1 cellular context compared by ENCODE assay signal in the genomic region with DNA sequence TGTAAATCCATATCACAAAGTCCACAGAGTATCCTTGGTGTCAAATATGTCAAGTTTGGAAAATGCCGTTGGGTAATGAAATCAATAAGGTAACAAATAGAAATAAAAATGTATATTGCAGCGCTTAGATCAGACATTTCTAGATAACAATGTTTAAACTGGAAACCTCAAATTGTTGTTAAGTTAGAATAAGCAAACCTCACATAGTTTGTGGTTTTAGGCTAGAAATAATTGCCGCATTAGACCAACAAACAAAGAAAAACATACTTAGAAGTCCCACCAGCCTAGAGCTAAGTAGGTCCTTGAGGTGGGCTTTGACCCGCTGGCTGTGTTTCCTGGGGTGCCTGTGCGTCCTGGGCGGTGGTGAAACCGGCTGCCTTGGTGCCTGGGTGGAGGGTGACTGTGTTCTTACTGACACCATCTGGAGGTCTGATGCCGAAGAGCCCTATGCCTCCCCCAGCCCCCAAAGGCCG.
TF ChIP-seq lines count a peak whose summit lies in the region.

No MANE protein-coding gene starts in this region.

TF ChIP-seq in HepG2, 621 proteins besides CTCF, POLR2A, EP300 and RAD21 (continued from another document and continues in another):
- TF ChIP-seq, protein P1, sequence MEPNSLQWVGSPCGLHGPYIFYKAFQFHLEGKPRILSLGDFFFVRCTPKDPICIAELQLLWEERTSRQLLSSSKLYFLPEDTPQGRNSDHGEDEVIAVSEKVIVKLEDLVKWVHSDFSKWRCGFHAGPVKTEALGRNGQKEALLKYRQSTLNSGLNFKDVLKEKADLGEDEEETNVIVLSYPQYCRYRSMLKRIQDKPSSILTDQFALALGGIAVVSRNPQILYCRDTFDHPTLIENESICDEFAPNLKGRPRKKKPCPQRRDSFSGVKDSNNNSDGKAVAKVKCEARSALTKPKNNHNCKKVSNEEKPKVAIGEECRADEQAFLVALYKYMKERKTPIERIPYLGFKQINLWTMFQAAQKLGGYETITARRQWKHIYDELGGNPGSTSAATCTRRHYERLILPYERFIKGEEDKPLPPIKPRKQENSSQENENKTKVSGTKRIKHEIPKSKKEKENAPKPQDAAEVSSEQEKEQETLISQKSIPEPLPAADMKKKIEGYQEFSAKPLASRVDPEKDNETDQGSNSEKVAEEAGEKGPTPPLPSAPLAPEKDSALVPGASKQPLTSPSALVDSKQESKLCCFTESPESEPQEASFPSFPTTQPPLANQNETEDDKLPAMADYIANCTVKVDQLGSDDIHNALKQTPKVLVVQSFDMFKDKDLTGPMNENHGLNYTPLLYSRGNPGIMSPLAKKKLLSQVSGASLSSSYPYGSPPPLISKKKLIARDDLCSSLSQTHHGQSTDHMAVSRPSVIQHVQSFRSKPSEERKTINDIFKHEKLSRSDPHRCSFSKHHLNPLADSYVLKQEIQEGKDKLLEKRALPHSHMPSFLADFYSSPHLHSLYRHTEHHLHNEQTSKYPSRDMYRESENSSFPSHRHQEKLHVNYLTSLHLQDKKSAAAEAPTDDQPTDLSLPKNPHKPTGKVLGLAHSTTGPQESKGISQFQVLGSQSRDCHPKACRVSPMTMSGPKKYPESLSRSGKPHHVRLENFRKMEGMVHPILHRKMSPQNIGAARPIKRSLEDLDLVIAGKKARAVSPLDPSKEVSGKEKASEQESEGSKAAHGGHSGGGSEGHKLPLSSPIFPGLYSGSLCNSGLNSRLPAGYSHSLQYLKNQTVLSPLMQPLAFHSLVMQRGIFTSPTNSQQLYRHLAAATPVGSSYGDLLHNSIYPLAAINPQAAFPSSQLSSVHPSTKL (CRISPR knock-in tag; IDR thresholded peaks at IDR 0.05), result peak; percentile 18; the same call in 1 of the 2 replicates
- TF ChIP-seq NCOR1 (IDR thresholded peaks at IDR 0.05; ENCODE audit: borderline replicate concordance, low read length) (peak; percentile 65; the same call in 1 of the 2 replicates), ISL2 (CRISPR knock-in tag; IDR thresholded peaks at IDR 0.05) (0 out of 2 replicates have a peak, but pooled peaks have one; percentile 14), NR2F6 (IDR thresholded peaks at IDR 0.05) (0 out of 2 replicates have a peak, but pooled peaks have one; percentile 29), NR2F6 (CRISPR knock-in tag; IDR thresholded peaks at IDR 0.05) (no peak), HDAC1 (CRISPR knock-in tag; IDR thresholded peaks at IDR 0.05) (0 out of 2 replicates have a peak, but pooled peaks have one; percentile 7), SP4 (CRISPR knock-in tag; IDR thresholded peaks at IDR 0.05) (peak; percentile 38; the same call in 1 of the 2 replicates), BCL6 (CRISPR knock-in tag; IDR thresholded peaks at IDR 0.05) (peak; percentile 67), SMAD3 (CRISPR knock-in tag; IDR thresholded peaks at IDR 0.05) (0 out of 2 replicates have a peak, but pooled peaks have one; percentile 16), HOXA3 (CRISPR knock-in tag; IDR thresholded peaks at IDR 0.05) (0 out of 2 replicates have a peak, but pooled peaks have one; percentile 4), FOXP1 (IDR thresholded peaks at IDR 0.05) (no peak), FOXP1 (CRISPR knock-in tag; IDR thresholded peaks at IDR 0.05) (peak; percentile 42; the same call in 1 of the 2 replicates), RARA (CRISPR knock-in tag; IDR thresholded peaks at IDR 0.05) (peak; percentile 51; the same call in 1 of the 2 replicates), TBX2 (CRISPR knock-in tag; IDR thresholded peaks at IDR 0.05; ENCODE audit: borderline replicate concordance) (0 out of 2 replicates have a peak, but pooled peaks have one; percentile 4), NFIC (IDR thresholded peaks at IDR 0.05; ENCODE audit: low read length) (0 out of 2 replicates have a peak, but pooled peaks have one; percentile 57), FOXA1 (IDR thresholded peaks at IDR 0.05) (no peak), FOXA1 (CRISPR knock-in tag; IDR thresholded peaks at IDR 0.05) (0 out of 2 replicates have a peak, but pooled peaks have one; percentile 1), CREM (IDR thresholded peaks at IDR 0.05) (0 out of 2 replicates have a peak, but pooled peaks have one; percentile 55), CREM (CRISPR knock-in tag; IDR thresholded peaks at IDR 0.05) (no peak)
- TF ChIP-seq, protein P2, sequence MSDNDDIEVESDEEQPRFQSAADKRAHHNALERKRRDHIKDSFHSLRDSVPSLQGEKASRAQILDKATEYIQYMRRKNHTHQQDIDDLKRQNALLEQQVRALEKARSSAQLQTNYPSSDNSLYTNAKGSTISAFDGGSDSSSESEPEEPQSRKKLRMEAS (IDR thresholded peaks at IDR 0.05), result peak; percentile 14; the same call in 1 of the 2 replicates
- TF ChIP-seq, protein P3, sequence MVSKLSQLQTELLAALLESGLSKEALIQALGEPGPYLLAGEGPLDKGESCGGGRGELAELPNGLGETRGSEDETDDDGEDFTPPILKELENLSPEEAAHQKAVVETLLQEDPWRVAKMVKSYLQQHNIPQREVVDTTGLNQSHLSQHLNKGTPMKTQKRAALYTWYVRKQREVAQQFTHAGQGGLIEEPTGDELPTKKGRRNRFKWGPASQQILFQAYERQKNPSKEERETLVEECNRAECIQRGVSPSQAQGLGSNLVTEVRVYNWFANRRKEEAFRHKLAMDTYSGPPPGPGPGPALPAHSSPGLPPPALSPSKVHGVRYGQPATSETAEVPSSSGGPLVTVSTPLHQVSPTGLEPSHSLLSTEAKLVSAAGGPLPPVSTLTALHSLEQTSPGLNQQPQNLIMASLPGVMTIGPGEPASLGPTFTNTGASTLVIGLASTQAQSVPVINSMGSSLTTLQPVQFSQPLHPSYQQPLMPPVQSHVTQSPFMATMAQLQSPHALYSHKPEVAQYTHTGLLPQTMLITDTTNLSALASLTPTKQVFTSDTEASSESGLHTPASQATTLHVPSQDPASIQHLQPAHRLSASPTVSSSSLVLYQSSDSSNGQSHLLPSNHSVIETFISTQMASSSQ (IDR thresholded peaks at IDR 0.05; ENCODE audit: low read depth), result peak; percentile 52
- TF ChIP-seq, protein P3 (CRISPR knock-in tag; IDR thresholded peaks at IDR 0.05; ENCODE audit: borderline replicate concordance), result no peak
- TF ChIP-seq, protein P4, sequence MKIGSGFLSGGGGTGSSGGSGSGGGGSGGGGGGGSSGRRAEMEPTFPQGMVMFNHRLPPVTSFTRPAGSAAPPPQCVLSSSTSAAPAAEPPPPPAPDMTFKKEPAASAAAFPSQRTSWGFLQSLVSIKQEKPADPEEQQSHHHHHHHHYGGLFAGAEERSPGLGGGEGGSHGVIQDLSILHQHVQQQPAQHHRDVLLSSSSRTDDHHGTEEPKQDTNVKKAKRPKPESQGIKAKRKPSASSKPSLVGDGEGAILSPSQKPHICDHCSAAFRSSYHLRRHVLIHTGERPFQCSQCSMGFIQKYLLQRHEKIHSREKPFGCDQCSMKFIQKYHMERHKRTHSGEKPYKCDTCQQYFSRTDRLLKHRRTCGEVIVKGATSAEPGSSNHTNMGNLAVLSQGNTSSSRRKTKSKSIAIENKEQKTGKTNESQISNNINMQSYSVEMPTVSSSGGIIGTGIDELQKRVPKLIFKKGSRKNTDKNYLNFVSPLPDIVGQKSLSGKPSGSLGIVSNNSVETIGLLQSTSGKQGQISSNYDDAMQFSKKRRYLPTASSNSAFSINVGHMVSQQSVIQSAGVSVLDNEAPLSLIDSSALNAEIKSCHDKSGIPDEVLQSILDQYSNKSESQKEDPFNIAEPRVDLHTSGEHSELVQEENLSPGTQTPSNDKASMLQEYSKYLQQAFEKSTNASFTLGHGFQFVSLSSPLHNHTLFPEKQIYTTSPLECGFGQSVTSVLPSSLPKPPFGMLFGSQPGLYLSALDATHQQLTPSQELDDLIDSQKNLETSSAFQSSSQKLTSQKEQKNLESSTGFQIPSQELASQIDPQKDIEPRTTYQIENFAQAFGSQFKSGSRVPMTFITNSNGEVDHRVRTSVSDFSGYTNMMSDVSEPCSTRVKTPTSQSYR (CRISPR knock-in tag; IDR thresholded peaks at IDR 0.05; ENCODE audit: borderline replicate concordance), result no peak
- TF ChIP-seq, protein P5, sequence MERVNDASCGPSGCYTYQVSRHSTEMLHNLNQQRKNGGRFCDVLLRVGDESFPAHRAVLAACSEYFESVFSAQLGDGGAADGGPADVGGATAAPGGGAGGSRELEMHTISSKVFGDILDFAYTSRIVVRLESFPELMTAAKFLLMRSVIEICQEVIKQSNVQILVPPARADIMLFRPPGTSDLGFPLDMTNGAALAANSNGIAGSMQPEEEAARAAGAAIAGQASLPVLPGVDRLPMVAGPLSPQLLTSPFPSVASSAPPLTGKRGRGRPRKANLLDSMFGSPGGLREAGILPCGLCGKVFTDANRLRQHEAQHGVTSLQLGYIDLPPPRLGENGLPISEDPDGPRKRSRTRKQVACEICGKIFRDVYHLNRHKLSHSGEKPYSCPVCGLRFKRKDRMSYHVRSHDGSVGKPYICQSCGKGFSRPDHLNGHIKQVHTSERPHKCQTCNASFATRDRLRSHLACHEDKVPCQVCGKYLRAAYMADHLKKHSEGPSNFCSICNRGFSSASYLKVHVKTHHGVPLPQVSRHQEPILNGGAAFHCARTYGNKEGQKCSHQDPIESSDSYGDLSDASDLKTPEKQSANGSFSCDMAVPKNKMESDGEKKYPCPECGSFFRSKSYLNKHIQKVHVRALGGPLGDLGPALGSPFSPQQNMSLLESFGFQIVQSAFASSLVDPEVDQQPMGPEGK (CRISPR knock-in tag; IDR thresholded peaks at IDR 0.05), result 0 out of 2 replicates have a peak, but pooled peaks have one; percentile 24
- TF ChIP-seq, protein P6, sequence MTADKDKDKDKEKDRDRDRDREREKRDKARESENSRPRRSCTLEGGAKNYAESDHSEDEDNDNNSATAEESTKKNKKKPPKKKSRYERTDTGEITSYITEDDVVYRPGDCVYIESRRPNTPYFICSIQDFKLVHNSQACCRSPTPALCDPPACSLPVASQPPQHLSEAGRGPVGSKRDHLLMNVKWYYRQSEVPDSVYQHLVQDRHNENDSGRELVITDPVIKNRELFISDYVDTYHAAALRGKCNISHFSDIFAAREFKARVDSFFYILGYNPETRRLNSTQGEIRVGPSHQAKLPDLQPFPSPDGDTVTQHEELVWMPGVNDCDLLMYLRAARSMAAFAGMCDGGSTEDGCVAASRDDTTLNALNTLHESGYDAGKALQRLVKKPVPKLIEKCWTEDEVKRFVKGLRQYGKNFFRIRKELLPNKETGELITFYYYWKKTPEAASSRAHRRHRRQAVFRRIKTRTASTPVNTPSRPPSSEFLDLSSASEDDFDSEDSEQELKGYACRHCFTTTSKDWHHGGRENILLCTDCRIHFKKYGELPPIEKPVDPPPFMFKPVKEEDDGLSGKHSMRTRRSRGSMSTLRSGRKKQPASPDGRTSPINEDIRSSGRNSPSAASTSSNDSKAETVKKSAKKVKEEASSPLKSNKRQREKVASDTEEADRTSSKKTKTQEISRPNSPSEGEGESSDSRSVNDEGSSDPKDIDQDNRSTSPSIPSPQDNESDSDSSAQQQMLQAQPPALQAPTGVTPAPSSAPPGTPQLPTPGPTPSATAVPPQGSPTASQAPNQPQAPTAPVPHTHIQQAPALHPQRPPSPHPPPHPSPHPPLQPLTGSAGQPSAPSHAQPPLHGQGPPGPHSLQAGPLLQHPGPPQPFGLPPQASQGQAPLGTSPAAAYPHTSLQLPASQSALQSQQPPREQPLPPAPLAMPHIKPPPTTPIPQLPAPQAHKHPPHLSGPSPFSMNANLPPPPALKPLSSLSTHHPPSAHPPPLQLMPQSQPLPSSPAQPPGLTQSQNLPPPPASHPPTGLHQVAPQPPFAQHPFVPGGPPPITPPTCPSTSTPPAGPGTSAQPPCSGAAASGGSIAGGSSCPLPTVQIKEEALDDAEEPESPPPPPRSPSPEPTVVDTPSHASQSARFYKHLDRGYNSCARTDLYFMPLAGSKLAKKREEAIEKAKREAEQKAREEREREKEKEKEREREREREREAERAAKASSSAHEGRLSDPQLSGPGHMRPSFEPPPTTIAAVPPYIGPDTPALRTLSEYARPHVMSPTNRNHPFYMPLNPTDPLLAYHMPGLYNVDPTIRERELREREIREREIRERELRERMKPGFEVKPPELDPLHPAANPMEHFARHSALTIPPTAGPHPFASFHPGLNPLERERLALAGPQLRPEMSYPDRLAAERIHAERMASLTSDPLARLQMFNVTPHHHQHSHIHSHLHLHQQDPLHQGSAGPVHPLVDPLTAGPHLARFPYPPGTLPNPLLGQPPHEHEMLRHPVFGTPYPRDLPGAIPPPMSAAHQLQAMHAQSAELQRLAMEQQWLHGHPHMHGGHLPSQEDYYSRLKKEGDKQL (CRISPR knock-in tag; IDR thresholded peaks at IDR 0.05; ENCODE audit: low read depth), result peak; percentile 35; the same call in 1 of the 2 replicates
- TF ChIP-seq, protein P7, sequence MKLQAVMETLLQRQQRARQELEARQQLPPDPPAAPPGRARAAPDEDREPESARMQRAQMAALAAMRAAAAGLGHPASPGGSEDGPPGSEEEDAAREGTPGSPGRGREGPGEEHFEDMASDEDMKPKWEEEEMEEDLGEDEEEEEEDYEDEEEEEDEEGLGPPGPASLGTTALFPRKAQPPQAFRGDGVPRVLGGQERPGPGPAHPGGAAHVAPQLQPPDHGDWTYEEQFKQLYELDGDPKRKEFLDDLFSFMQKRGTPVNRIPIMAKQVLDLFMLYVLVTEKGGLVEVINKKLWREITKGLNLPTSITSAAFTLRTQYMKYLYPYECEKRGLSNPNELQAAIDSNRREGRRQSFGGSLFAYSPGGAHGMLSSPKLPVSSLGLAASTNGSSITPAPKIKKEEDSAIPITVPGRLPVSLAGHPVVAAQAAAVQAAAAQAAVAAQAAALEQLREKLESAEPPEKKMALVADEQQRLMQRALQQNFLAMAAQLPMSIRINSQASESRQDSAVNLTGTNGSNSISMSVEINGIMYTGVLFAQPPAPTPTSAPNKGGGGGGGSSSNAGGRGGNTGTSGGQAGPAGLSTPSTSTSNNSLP (IDR thresholded peaks at IDR 0.05; ENCODE audit: low read depth, low read length), result no peak
- TF ChIP-seq, protein P8, sequence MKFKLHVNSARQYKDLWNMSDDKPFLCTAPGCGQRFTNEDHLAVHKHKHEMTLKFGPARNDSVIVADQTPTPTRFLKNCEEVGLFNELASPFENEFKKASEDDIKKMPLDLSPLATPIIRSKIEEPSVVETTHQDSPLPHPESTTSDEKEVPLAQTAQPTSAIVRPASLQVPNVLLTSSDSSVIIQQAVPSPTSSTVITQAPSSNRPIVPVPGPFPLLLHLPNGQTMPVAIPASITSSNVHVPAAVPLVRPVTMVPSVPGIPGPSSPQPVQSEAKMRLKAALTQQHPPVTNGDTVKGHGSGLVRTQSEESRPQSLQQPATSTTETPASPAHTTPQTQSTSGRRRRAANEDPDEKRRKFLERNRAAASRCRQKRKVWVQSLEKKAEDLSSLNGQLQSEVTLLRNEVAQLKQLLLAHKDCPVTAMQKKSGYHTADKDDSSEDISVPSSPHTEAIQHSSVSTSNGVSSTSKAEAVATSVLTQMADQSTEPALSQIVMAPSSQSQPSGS (CRISPR knock-in tag; IDR thresholded peaks at IDR 0.05), result 0 out of 2 replicates have a peak, but pooled peaks have one; percentile 9
